In genomic region chr3:27138562-27138961, GRCh38 we compare ENCODE assay signal across 17 cellular contexts.
A peak's percentile ranks its signal among the peaks of the same experiment; 100 is the strongest.
DNase-seq lines count a peak whose midpoint lies in the region; ATAC-seq and TF ChIP-seq lines count a peak whose summit lies in the region.
"Had no signal": no experiment of that assay in that cellular context is flagged by ENCODE, and none has a peak within 500 bp of the region (broad histone marks: within the 10 kb centered on the region; RNA-seq: fewer than 3 reads in every experiment).

No MANE protein-coding gene starts in this region.

- intact Hi-C loops in Right ventricle myocardium inferior (cut with DNase I) = no loop called here
- intact Hi-C loops in cardiac septum (cut with DNase I) = loop anchor here (5.0 kb wide), 1 partner anchor 114 kb away; no protein-coding TSS in a partner anchor

- H3K36me3 Mint-ChIP-seq in mesothelial cell of epicardium = no peaks in the 10 kb centered on the region
- H3K36me3 Mint-ChIP-seq in stimulated activated memory B cell treated with anti-CD40 and anti-IgM and Interleukin-4, amounts not matched to agents 10 μg/mL and 1 μg/mL and 100 μg/mL, for 72 hours = no peaks in the 10 kb centered on the region

- no peaks in the 10 kb centered on the region for H3K4me1 Mint-ChIP-seq in mesothelial cell of epicardium
- H3K4me1 Mint-ChIP-seq in stimulated activated memory B cell treated with anti-CD40 and anti-IgM and Interleukin-4, amounts not matched to agents 10 μg/mL and 1 μg/mL and 100 μg/mL, for 72 hours = peaks cover 6% of the 10 kb centered on the region
- H3K4me1 Mint-ChIP-seq: IgD-negative memory B cell had no signal

- ATAC-seq in Right ventricle myocardium inferior (peak; percentile 84), left lobe of liver (peak; percentile 77), GM19328 (IDR thresholded peaks at IDR 0.05; ENCODE audit: unreplicated experiment) (no peak), GM21717 (IDR thresholded peaks at IDR 0.05; ENCODE audit: unreplicated experiment) (no peak)
- no peak for ATAC-seq in stimulated activated memory B cell treated with anti-CD40 and anti-IgM and Interleukin-4, amounts not matched to agents 10 μg/mL and 1 μg/mL and 100 μg/mL, for 72 hours

- H3K9me3 Mint-ChIP-seq in mesothelial cell of epicardium = peaks cover 11% of the 10 kb centered on the region
- peaks cover 3% of the 10 kb centered on the region for H3K9me3 Mint-ChIP-seq in stimulated activated memory B cell treated with anti-CD40 and anti-IgM and Interleukin-4, amounts not matched to agents 10 μg/mL and 1 μg/mL and 100 μg/mL, for 72 hours

- peaks cover 2% of the 10 kb centered on the region for H3K27me3 Mint-ChIP-seq in mesothelial cell of epicardium (ENCODE audit: low read depth)
- no peaks in the 10 kb centered on the region for H3K27me3 Mint-ChIP-seq in stimulated activated memory B cell treated with anti-CD40 and anti-IgM and Interleukin-4, amounts not matched to agents 10 μg/mL and 1 μg/mL and 100 μg/mL, for 72 hours

- H3K4me3 Mint-ChIP-seq in mesothelial cell of epicardium = no peak overlapping the region
- no peak overlapping the region for H3K4me3 Mint-ChIP-seq in stimulated activated memory B cell treated with anti-CD40 and anti-IgM and Interleukin-4, amounts not matched to agents 10 μg/mL and 1 μg/mL and 100 μg/mL, for 72 hours
- H3K4me3 Mint-ChIP-seq: IgD-negative memory B cell had no signal

- DNase-seq in Right ventricle myocardium inferior (ENCODE audit: missing footprints) = no peak
- no peak for DNase-seq in cardiac septum (ENCODE audit: low spot score)
- peak; percentile 69 for DNase-seq in fibroblast of gingiva (ENCODE audit: low read depth)
- peak; percentile 62 for DNase-seq in left lobe of liver (ENCODE audit: low spot score)
- no peak for DNase-seq in mesothelial cell of epicardium (ENCODE audit: low spot score in 2 of 2, unreplicated experiment in 2 of 2)
- DNase-seq: DMS79 treated with DMSO at 0.1 percent for 48 hours, Kasumi-1, NCI-H1105 treated with DMSO at 0.1 percent for 48 hours, NCI-H1694 treated with DMSO at 0.1 percent for 48 hours, NCI-H345, NCI-H774, Peyer's patch, SHP77 had no signal

- no peak for TF ChIP-seq CTCF in mesothelial cell of epicardium (IDR thresholded peaks at IDR 0.05; ENCODE audit: unreplicated experiment)

- no peak overlapping the region for H3K27ac Mint-ChIP-seq in mesothelial cell of epicardium
- H3K27ac Mint-ChIP-seq in stimulated activated memory B cell treated with anti-CD40 and anti-IgM and Interleukin-4, amounts not matched to agents 10 μg/mL and 1 μg/mL and 100 μg/mL, for 72 hours = no peak overlapping the region

Comparison
In these comparisons a context has a peak if more than half of its experiments do, and no peak if none do; other contexts are left out.
1. ATAC-seq: peak in Right ventricle myocardium inferior (single experiment) and left lobe of liver (single experiment); none in GM19328 (single experiment), stimulated activated memory B cell treated with anti-CD40 and anti-IgM and Interleukin-4, amounts not matched to agents 10 μg/mL and 1 μg/mL and 100 μg/mL, for 72 hours (single experiment) and GM21717 (single experiment).
2. DNase-seq: peak in fibroblast of gingiva (single experiment) and left lobe of liver (single experiment); none in Right ventricle myocardium inferior (single experiment), cardiac septum (single experiment) and mesothelial cell of epicardium (0 of 2).